In genomic region chr1:21176589-21177555, GRCh38 we compare ENCODE assay signal across 1 cellular context.
TF ChIP-seq lines count a peak whose summit lies in the region.

TSS of gene EIF4G3 (minus strand) at chr1:21176897. CDS start at chr1:21002742, 174,155 bp downstream.

TF ChIP-seq in K562, 482 proteins besides CTCF, POLR2A, EP300 and RAD21 (continued from another document and continues in another):
- TF ChIP-seq TSHZ1 (CRISPR knock-in tag; IDR thresholded peaks at IDR 0.05) (no peak), ATF4 (CRISPR knock-in tag; IDR thresholded peaks at IDR 0.05) (peak; percentile 60; the same call in 1 of the 2 replicates), ARID1B (IDR thresholded peaks at IDR 0.05) (peak; percentile 40), ZNF511 (CRISPR knock-in tag; IDR thresholded peaks at IDR 0.05) (peak; percentile 38; the same call in 1 of the 2 replicates), NR2C1 (IDR thresholded peaks at IDR 0.05) (peak; percentile 56; the same call in 1 of the 2 replicates), NR2C1 (tag; IDR thresholded peaks at IDR 0.05) (peak; percentile 63; the same call in 1 of the 2 replicates), HDGF (IDR thresholded peaks at IDR 0.05) (0 out of 2 replicates have a peak, but pooled peaks have one; percentile 21), NBN (IDR thresholded peaks at IDR 0.05; ENCODE audit: low read depth) (no peak), PML (IDR thresholded peaks at IDR 0.05; ENCODE audit: low read length) (peak; percentile 82; the same call in 1 of the 2 replicates), SMARCC2 (IDR thresholded peaks at IDR 0.05; ENCODE audit: low read depth) (no peak), TCF3 (CRISPR knock-in tag; IDR thresholded peaks at IDR 0.05) (no peak), PTRF (tag; IDR thresholded peaks at IDR 0.05) (no peak), TBP (optimal IDR thresholded peaks at IDR 0.05; ENCODE audit: low read depth, low read length) (peak; percentile 87), ZBTB34 (CRISPR knock-in tag; IDR thresholded peaks at IDR 0.05) (0 out of 2 replicates have a peak, but pooled peaks have one; percentile 8), NRF1 (conservative IDR thresholded peaks at IDR 0.05 in 1 of 2, IDR thresholded peaks at IDR 0.05 in 1 of 2) (peak; percentile 76 to 82), ZBTB40 (IDR thresholded peaks at IDR 0.05) (peak; percentile 48; the same call in 1 of the 2 replicates), ZBTB40 (CRISPR knock-in tag; IDR thresholded peaks at IDR 0.05) (no peak), ZZZ3 (IDR thresholded peaks at IDR 0.05) (peak; percentile 100), ZNF512 (tag; IDR thresholded peaks at IDR 0.05) (no peak), RBM14 (IDR thresholded peaks at IDR 0.05; ENCODE audit: borderline replicate concordance, insufficient read depth, low read depth, low read length) (0 out of 2 replicates have a peak, but pooled peaks have one; percentile 21), ETS2 (tag; IDR thresholded peaks at IDR 0.05; ENCODE audit: borderline replicate concordance, poor library complexity, severe bottlenecking) (no peak), ZNF41 (CRISPR knock-in tag; conservative IDR thresholded peaks at IDR 0.05) (0 out of 2 replicates have a peak, but pooled peaks have one; percentile 60), TRIM28 (IDR thresholded peaks at IDR 0.05) (0 out of 2 replicates have a peak, but pooled peaks have one; percentile 23), GATAD2A (IDR thresholded peaks at IDR 0.05) (peak; percentile 99), C11orf30 (IDR thresholded peaks at IDR 0.05; ENCODE audit: low read depth) (no peak), POLR2H (tag; IDR thresholded peaks at IDR 0.05; ENCODE audit: low read depth) (peak; percentile 85), MLX (CRISPR knock-in tag; conservative IDR thresholded peaks at IDR 0.05) (no peak), RBFOX2 (IDR thresholded peaks at IDR 0.05; ENCODE audit: low read depth, low read length) (peak; percentile 97), ZBTB26 (CRISPR knock-in tag; IDR thresholded peaks at IDR 0.05) (0 out of 2 replicates have a peak, but pooled peaks have one; percentile 24), HDAC3 (IDR thresholded peaks at IDR 0.05; ENCODE audit: borderline replicate concordance, partially characterized antibody) (no peak), REST (CRISPR knock-in tag; IDR thresholded peaks at IDR 0.05; ENCODE audit: low read depth) (peak; percentile 49; the same call in 1 of the 2 replicates), MBD2 (IDR thresholded peaks at IDR 0.05; ENCODE audit: borderline replicate concordance, low read depth) (peak; percentile 43; the same call in 1 of the 2 replicates), RB1 (IDR thresholded peaks at IDR 0.05; ENCODE audit: low read depth) (peak; percentile 79), SNRNP70 (optimal IDR thresholded peaks at IDR 0.05; ENCODE audit: low read depth, low read length) (no peak)
